1 cellular context compared by ENCODE assay signal in genomic region chr16:53084736-53085538, GRCh38.
TF ChIP-seq lines count a peak whose summit lies in the region.

No MANE protein-coding gene starts in this region.

TF ChIP-seq in IMR-90, 13 proteins besides CTCF, POLR2A, EP300 and RAD21 (continued from another document):
- TF ChIP-seq USF2 (IDR thresholded peaks at IDR 0.05; ENCODE audit: low read depth, low read length) (no peak), MAZ (IDR thresholded peaks at IDR 0.05; ENCODE audit: borderline replicate concordance, low read depth, low read length) (no peak), ELK1 (IDR thresholded peaks at IDR 0.05; ENCODE audit: borderline replicate concordance, low read depth, low read length) (no peak), NFE2L2 (IDR thresholded peaks at IDR 0.05; ENCODE audit: low read depth, low read length) (no peak), CHD1 (IDR thresholded peaks at IDR 0.05; ENCODE audit: low read depth, low read length) (no peak), MAFK (IDR thresholded peaks at IDR 0.05; ENCODE audit: low read depth, low read length) (no peak), MXI1 (IDR thresholded peaks at IDR 0.05; ENCODE audit: borderline replicate concordance, low read depth, low read length) (no peak), CEBPB (IDR thresholded peaks at IDR 0.05; ENCODE audit: low read depth, low read length) (no peak), FOS (IDR thresholded peaks at IDR 0.05; ENCODE audit: low read depth, low read length) (no peak)
